ENCODE assay signal across 8 cellular contexts in genomic region chr12:49347307-49348237, GRCh38. TPM values are rescaled to one million over a fixed set of nuclear protein-coding genes. Genes with fewer than 3 reads are reported as not detected.
DNase-seq lines count a peak whose midpoint lies in the region; ATAC-seq and TF ChIP-seq lines count a peak whose summit lies in the region.

No MANE protein-coding gene starts in this region.

- H4K20me1 ChIP-seq in OCI-LY1 (ENCODE audit: insufficient read depth, low read length): no peaks in the 10 kb centered on the region

- H3K9me2 ChIP-seq in OCI-LY1 (ENCODE audit: low read depth, low read length): no peaks in the 10 kb centered on the region

- H3K4me1 Mint-ChIP-seq in naive thymus-derived CD4-positive, alpha-beta T cell: peaks cover 12 to 45% (median 35%) of the 10 kb centered on the region in 7 donors

- no peaks in the 10 kb centered on the region for H3K36me3 Mint-ChIP-seq in naive thymus-derived CD4-positive, alpha-beta T cell

- CTCF ChIA-PET in naive thymus-derived CD4-positive, alpha-beta T cell (lab: Charles Lee): interaction anchor here (0.5 to 3.3 kb wide), 15 partner anchors 9 to 169 kb away, joined by 3 to 26 read pairs (median 5); partner anchors contain the start of gene SPATS2

- no peaks in the 10 kb centered on the region for H3K79me2 ChIP-seq in OCI-LY1 (ENCODE audit: insufficient read depth, low read length)

- intact Hi-C loops in esophagus squamous epithelium (cut with DNase I): no loop called here
- intact Hi-C loops in naive thymus-derived CD4-positive, alpha-beta T cell (cut with micrococcal nuclease): loop anchor here (1.0 to 5.0 kb wide), 4 partner anchors 10 to 255 kb away; partner anchors contain the start of genes C1QL4 (in 2 of the 2) and DHH (in 1 of the 2)

- no peak overlapping the region for H3K27ac ChIP-seq in OCI-LY1 (ENCODE audit: low read depth, low read length, poor library complexity, severe bottlenecking)
- H3K27ac ChIP-seq in esophagus squamous epithelium: no peak overlapping the region
- no peak overlapping the region for H3K27ac ChIP-seq in naive thymus-derived CD4-positive, alpha-beta T cell (ENCODE audit: low read depth, low read length)

- peak overlapping the region; percentile 41; the same call in 1 of the 2 replicates for H3K9ac ChIP-seq in ES-I3 (ENCODE audit: low read depth, low read length)
- H3K9ac ChIP-seq in OCI-LY1 (ENCODE audit: low read length): no peak overlapping the region

- peaks cover 52 to 87% (median 71%) of the 10 kb centered on the region in 5 donors for H3K27me3 Mint-ChIP-seq in naive thymus-derived CD4-positive, alpha-beta T cell

- no peak overlapping the region for H2AFZ ChIP-seq in OCI-LY1 (ENCODE audit: low read length)

- H3K36me3 ChIP-seq in ES-I3 (ENCODE audit: insufficient read depth, low read length) (no peaks in the 10 kb centered on the region), OCI-LY1 (ENCODE audit: insufficient read depth, low read length) (no peaks in the 10 kb centered on the region), esophagus squamous epithelium (no peaks in the 10 kb centered on the region)
- H3K36me3 ChIP-seq in naive thymus-derived CD4-positive, alpha-beta T cell (ENCODE audit: control insufficient read depth in 2 of 3, insufficient read depth in 3 of 3, low read length in 3 of 3): no peaks in the 10 kb centered on the region

- H3K27ac Mint-ChIP-seq in naive thymus-derived CD4-positive, alpha-beta T cell: peak overlapping the region in 3 of 9 donors; percentile 15 to 76 (median 74)

- peak overlapping the region; percentile 78 to 94 (median 88) for H3K4me3 Mint-ChIP-seq in naive thymus-derived CD4-positive, alpha-beta T cell

- ATAC-seq in HG03520 (IDR thresholded peaks at IDR 0.05; ENCODE audit: unreplicated experiment) (peak; percentile 61), GM19023 (IDR thresholded peaks at IDR 0.05; ENCODE audit: unreplicated experiment) (no peak)
- ATAC-seq in naive thymus-derived CD4-positive, alpha-beta T cell: peak; percentile 90

- peak overlapping the region; percentile 63 for H3K4me2 ChIP-seq in OCI-LY1 (ENCODE audit: low read length)

- TF ChIP-seq CTCF in OCI-LY1 (IDR thresholded peaks at IDR 0.05; ENCODE audit: low read length): peak; percentile 96
- TF ChIP-seq CTCF in esophagus squamous epithelium (IDR thresholded peaks at IDR 0.05): peak; percentile 85 to 97 (median 90)

- H3K9me3 ChIP-seq in ES-I3 (ENCODE audit: control insufficient read depth, insufficient read depth, low read length): no peaks in the 10 kb centered on the region
- H3K9me3 ChIP-seq in OCI-LY1 (ENCODE audit: low read length): no peaks in the 10 kb centered on the region
- no peaks in the 10 kb centered on the region for H3K9me3 ChIP-seq in esophagus squamous epithelium
- no peaks in the 10 kb centered on the region for H3K9me3 ChIP-seq in naive thymus-derived CD4-positive, alpha-beta T cell (ENCODE audit: control insufficient read depth in 2 of 3, low read length in 3 of 3)

- DNase-seq in activated T-cell treated with anti-CD3 and anti-CD28 coated beads, Interleukin-2, amount 50 U/mL, for 48 hours: peak; percentile 87 to 88
- no peak for DNase-seq in esophagus squamous epithelium (lab: John Stamatoyannopoulos, UW)
- peak; percentile 58 to 87 (median 76) for DNase-seq in naive thymus-derived CD4-positive, alpha-beta T cell
- DNase-seq in stimulated activated CD8-positive, alpha-beta memory T cell treated with anti-CD3 and anti-CD28 coated beads, Interleukin-7, amount 100 ng/mL, for 48 hours (ENCODE audit: extremely low read depth in 1 of 2, low read depth in 1 of 2): peak; percentile 53 to 63

- POLR2A ChIA-PET in naive thymus-derived CD4-positive, alpha-beta T cell (lab: Charles Lee): interaction anchor here (1.6 to 2.5 kb wide), 2 partner anchors 20 to 25 kb away, joined by 4 to 8 read pairs; partner anchors contain the start of genes SPATS2 and TROAP

- peaks cover 0 to 1% (median 0%) of the 10 kb centered on the region in 11 donors for H3K9me3 Mint-ChIP-seq in naive thymus-derived CD4-positive, alpha-beta T cell

- no peak for TF ChIP-seq POLR2A in esophagus squamous epithelium (IDR thresholded peaks at IDR 0.05)

- peak overlapping the region; percentile 47 for H3K4me3 ChIP-seq in OCI-LY1 (ENCODE audit: low read depth, low read length, poor library complexity, severe bottlenecking)
- peak overlapping the region; percentile 7 to 62 (median 40) for H3K4me3 ChIP-seq in esophagus squamous epithelium
- peak overlapping the region; percentile 85 for H3K4me3 ChIP-seq in naive thymus-derived CD4-positive, alpha-beta T cell (ENCODE audit: low read length)

- peaks cover 6% of the 10 kb centered on the region; the same call in 1 of the 2 replicates for H3K4me1 ChIP-seq in ES-I3 (ENCODE audit: insufficient read depth, low read length)
- peaks cover 38% of the 10 kb centered on the region for H3K4me1 ChIP-seq in OCI-LY1 (ENCODE audit: insufficient read depth, low read length, severe bottlenecking)
- peaks cover 40 to 53% (median 47%) of the 10 kb centered on the region in 3 donors for H3K4me1 ChIP-seq in esophagus squamous epithelium
- peaks cover 41 to 45% of the 10 kb centered on the region in 2 donors for H3K4me1 ChIP-seq in naive thymus-derived CD4-positive, alpha-beta T cell (ENCODE audit: control insufficient read depth in 2 of 2, insufficient read depth in 2 of 2, low read length in 2 of 2)

- no peaks in the 10 kb centered on the region for H3F3A ChIP-seq in OCI-LY1 (ENCODE audit: insufficient read depth, low read length)

- WGBS in esophagus squamous epithelium, 2 donors: 2 to 18% methylated on average over 6 to 23 of the region's 37 CpGs

- 0 out of 2 replicates have a peak, but pooled peaks cover 4% of the 10 kb centered on the region for H3K27me3 ChIP-seq in OCI-LY1 (ENCODE audit: insufficient read depth, low read length)
- H3K27me3 ChIP-seq in esophagus squamous epithelium: peaks cover 16 to 98% (median 21%) of the 10 kb centered on the region in 4 donors
- H3K27me3 ChIP-seq in naive thymus-derived CD4-positive, alpha-beta T cell (ENCODE audit: control insufficient read depth in 2 of 2, insufficient read depth in 2 of 2, low read length in 2 of 2): peaks cover 26 to 49% of the 10 kb centered on the region in 2 donors

RNA-seq across cellular contexts. Expression of gene DNAJC22, which starts 0.9 kb away (rescaled TPM):
- total RNA-seq in esophagus squamous epithelium: under 1 TPM in 2 of 4 donors, not detected in 2; 0.18 to 0.53 TPM
- total RNA-seq in naive thymus-derived CD4-positive, alpha-beta T cell: not detected
- polyA plus RNA-seq in naive thymus-derived CD4-positive, alpha-beta T cell: not detected

RNA-seq across cellular contexts. Expression of gene C1QL4, which starts 10.6 kb away (rescaled TPM):
- not detected for total RNA-seq in esophagus squamous epithelium
- total RNA-seq in naive thymus-derived CD4-positive, alpha-beta T cell: not detected
- not detected for polyA plus RNA-seq in naive thymus-derived CD4-positive, alpha-beta T cell

RNA-seq across cellular contexts. Expression of gene SPATS2, which starts 19.7 kb away (rescaled TPM):
- total RNA-seq in esophagus squamous epithelium: 1 to 10 TPM; 4.8 to 9.8 (median 8.5) TPM
- total RNA-seq in naive thymus-derived CD4-positive, alpha-beta T cell: 1 to 10 TPM; 7.4 to 9.8 (median 8.9) TPM
- 1 to 10 TPM; 3.0 to 7.8 TPM for polyA plus RNA-seq in naive thymus-derived CD4-positive, alpha-beta T cell

RNA-seq across cellular contexts. Expression of gene TROAP, which starts 24.5 kb away (rescaled TPM):
- total RNA-seq in esophagus squamous epithelium: 10 to 100 TPM in 2 of 4 donors, 1 to 10 TPM in 2; 4.6 to 17.5 (median 8.8) TPM
- total RNA-seq in naive thymus-derived CD4-positive, alpha-beta T cell: 10 to 100 TPM in 1 of 5 experiments, 1 to 10 TPM in 2, under 1 TPM in 1, not detected in 1; 0.83 to 58.2 (median 1.3) TPM
- under 1 TPM in 1 of 2 donors, not detected in 1; 0.21 TPM for polyA plus RNA-seq in naive thymus-derived CD4-positive, alpha-beta T cell

RNA-seq across cellular contexts. Expression of gene PRPH, which starts 52.6 kb away (rescaled TPM):
- under 1 TPM in 1 of 4 donors, not detected in 3; 0.57 TPM for total RNA-seq in esophagus squamous epithelium
- total RNA-seq in naive thymus-derived CD4-positive, alpha-beta T cell: not detected
- not detected for polyA plus RNA-seq in naive thymus-derived CD4-positive, alpha-beta T cell
